ENCODE assay signal across 9 cellular contexts in genomic region chr6:109705258-109705657, GRCh38. TPM values are rescaled to one million over a fixed set of nuclear protein-coding genes. Genes with fewer than 3 reads are reported as not detected.
DNase-seq lines count a peak whose midpoint lies in the region; ATAC-seq and TF ChIP-seq lines count a peak whose summit lies in the region.
"Had no signal": no experiment of that assay in that cellular context is flagged by ENCODE, and none has a peak within 500 bp of the region (broad histone marks: within the 10 kb centered on the region; RNA-seq: fewer than 3 reads in every experiment).

No MANE protein-coding gene starts in this region.

- peaks cover 6% of the 10 kb centered on the region for H3K4me1 Mint-ChIP-seq in activated CD4-positive, alpha-beta T cell treated with anti-CD3 and anti-CD28 coated beads, Interleukin-2, amount 10 ng/mL, durations not matched to agents 7 days and 5 days

- no peaks in the 10 kb centered on the region for H3K27me3 ChIP-seq in right lobe of liver

- H3K9me3 Mint-ChIP-seq in activated CD4-positive, alpha-beta T cell treated with anti-CD3 and anti-CD28 coated beads, Interleukin-2, amount 10 ng/mL, durations not matched to agents 7 days and 5 days = no peaks in the 10 kb centered on the region
- H3K9me3 Mint-ChIP-seq: activated naive CD4-positive, alpha-beta T cell treated with anti-CD3 and anti-CD28 coated beads, Interleukin-2, amount 50 U/mL, for 24 hours had no signal

- H3K4me1 ChIP-seq in right lobe of liver = no peaks in the 10 kb centered on the region

- intact Hi-C loops in right lobe of liver (cut with DNase I) = loop anchor here in 1 of 2 donors (5.0 kb wide), 1 partner anchor 337 kb away; no protein-coding TSS in a partner anchor

- peak; percentile 97 to 100 (median 98) for TF ChIP-seq CTCF in right lobe of liver (IDR thresholded peaks at IDR 0.05)

- DNase-seq in COLO668 (lab: John Stamatoyannopoulos, UW; ENCODE audit: unreplicated experiment) (peak; percentile 68), NCI-H69 (lab: John Stamatoyannopoulos, UW) (peak; percentile 81), dedifferentiated amniotic fluid mesenchymal stem cell (ENCODE audit: extremely low spot score) (peak; percentile 94), right lobe of liver (peak; percentile 76 to 83 (median 77))
- peak; percentile 81 for DNase-seq in activated CD4-positive, alpha-beta T cell treated with anti-CD3 and anti-CD28 coated beads, Interleukin-2, amount 10 ng/mL, durations not matched to agents 7 days and 5 days
- peak; percentile 43 to 62 (median 59) for DNase-seq in stimulated activated CD4-positive, alpha-beta T cell treated with anti-CD3 and anti-CD28 coated beads, TNF-alpha, amount 100 ng/mL, for 48 hours (ENCODE audit: low read depth in 3 of 3)

- H3K27ac Mint-ChIP-seq in activated CD4-positive, alpha-beta T cell treated with anti-CD3 and anti-CD28 coated beads, Interleukin-2, amount 10 ng/mL, durations not matched to agents 7 days and 5 days = no peak overlapping the region
- H3K27ac Mint-ChIP-seq: activated naive CD4-positive, alpha-beta T cell treated with anti-CD3 and anti-CD28 coated beads, Interleukin-2, amount 50 U/mL, for 24 hours had no signal

- CTCF ChIA-PET in activated CD4-positive, alpha-beta T cell treated with anti-CD3 and anti-CD28 coated beads, Interleukin-2, amount 10 ng/mL, durations not matched to agents 7 days and 5 days (lab: Charles Lee) = interaction anchor here (0.7 to 3.4 kb wide), 8 partner anchors 10 to 689 kb away, joined by 3 to 33 read pairs (median 3); no protein-coding TSS in a partner anchor

- H3K4me3 Mint-ChIP-seq in activated CD4-positive, alpha-beta T cell treated with anti-CD3 and anti-CD28 coated beads, Interleukin-2, amount 10 ng/mL, durations not matched to agents 7 days and 5 days = no peak overlapping the region
- H3K4me3 Mint-ChIP-seq: activated naive CD4-positive, alpha-beta T cell treated with anti-CD3 and anti-CD28 coated beads, Interleukin-2, amount 50 U/mL, for 24 hours had no signal

- no peaks in the 10 kb centered on the region for H3K27me3 Mint-ChIP-seq in activated CD4-positive, alpha-beta T cell treated with anti-CD3 and anti-CD28 coated beads, Interleukin-2, amount 10 ng/mL, durations not matched to agents 7 days and 5 days
- H3K27me3 Mint-ChIP-seq: activated naive CD4-positive, alpha-beta T cell treated with anti-CD3 and anti-CD28 coated beads, Interleukin-2, amount 50 U/mL, for 24 hours had no signal

- no peaks in the 10 kb centered on the region for H3K9me3 ChIP-seq in right lobe of liver

- POLR2A ChIA-PET in activated CD4-positive, alpha-beta T cell treated with anti-CD3 and anti-CD28 coated beads, Interleukin-2, amount 10 ng/mL, durations not matched to agents 7 days and 5 days (lab: Charles Lee) = no interaction called here

- no peaks in the 10 kb centered on the region for H3K36me3 ChIP-seq in right lobe of liver

- no peak for TF ChIP-seq POLR2A in right lobe of liver (IDR thresholded peaks at IDR 0.05)

- WGBS in right lobe of liver (ENCODE audit: insufficient coverage, low coverage, low lambda C conversion rate, missing lambda C conversion rate) = 15% methylated on average over 7 of the region's 7 CpGs

- no peak overlapping the region for H3K4me3 ChIP-seq in right lobe of liver

- ATAC-seq in GM19455 (IDR thresholded peaks at IDR 0.05; ENCODE audit: unreplicated experiment) (peak; percentile 90), HG03558 (IDR thresholded peaks at IDR 0.05; ENCODE audit: extremely low read depth, unreplicated experiment) (peak; percentile 93), right lobe of liver (peak; percentile 99)

- H3K36me3 Mint-ChIP-seq in activated CD4-positive, alpha-beta T cell treated with anti-CD3 and anti-CD28 coated beads, Interleukin-2, amount 10 ng/mL, durations not matched to agents 7 days and 5 days (ENCODE audit: low read depth) = no peaks in the 10 kb centered on the region

- no peak overlapping the region for H3K27ac ChIP-seq in right lobe of liver

RNA-seq across cellular contexts. Expression of gene FIG4, which starts 14.2 kb away (rescaled TPM):
- 10 to 100 TPM; 11.0 to 11.6 TPM for total RNA-seq in activated CD4-positive, alpha-beta T cell treated with anti-CD3 and anti-CD28 coated beads, Interleukin-2, amount 10 ng/mL, durations not matched to agents 7 days and 5 days
- 1 to 10 TPM; 4.0 to 7.7 (median 6.4) TPM for total RNA-seq in right lobe of liver

RNA-seq across cellular contexts. Expression of gene AK9, which starts 14.3 kb away (rescaled TPM):
- total RNA-seq in activated CD4-positive, alpha-beta T cell treated with anti-CD3 and anti-CD28 coated beads, Interleukin-2, amount 10 ng/mL, durations not matched to agents 7 days and 5 days = 1 to 10 TPM; 3.4 to 5.0 TPM
- 1 to 10 TPM; 1.5 to 3.9 (median 2.5) TPM for total RNA-seq in right lobe of liver
